ENCODE assay signal across 12 cellular contexts in genomic region chr17:55625516-55625915, GRCh38.
DNase-seq lines count a peak whose midpoint lies in the region; ATAC-seq and TF ChIP-seq lines count a peak whose summit lies in the region.
"Had no signal": no experiment of that assay in that cellular context is flagged by ENCODE, and none has a peak within 500 bp of the region (broad histone marks: within the 10 kb centered on the region; RNA-seq: fewer than 3 reads in every experiment).

No MANE protein-coding gene starts in this region.

- intact Hi-C loops in IMR-90 (cut with micrococcal nuclease), result no loop called here
- intact Hi-C loops in CD8-positive, alpha-beta T cell (cut with DNase I, micrococcal nuclease), result no loop called here
- intact Hi-C loops in dorsolateral prefrontal cortex (cut with DNase I), result no loop called here

- no peaks in the 10 kb centered on the region for H3K36me3 Mint-ChIP-seq in CD8-positive, alpha-beta T cell

- H3K27me3 ChIP-seq in DOHH2 (ENCODE audit: control insufficient read depth, low read length) (no peaks in the 10 kb centered on the region), IMR-90 (ENCODE audit: control insufficient read depth, insufficient read depth, low read length) (peaks cover 2% of the 10 kb centered on the region; the same call in 1 of the 2 replicates), dorsolateral prefrontal cortex (peaks cover 0 to 33% (median 0%) of the 10 kb centered on the region in 45 donors)
- no peaks in the 10 kb centered on the region for H3K27me3 ChIP-seq in CD8-positive, alpha-beta T cell (ENCODE audit: insufficient read depth, low read length)
- H3K27me3 ChIP-seq: BLaER1, uterus had no signal

- H3K9me3 Mint-ChIP-seq in CD8-positive, alpha-beta T cell, result no peaks in the 10 kb centered on the region

- no peak overlapping the region for H3K23ac ChIP-seq in IMR-90 (ENCODE audit: low read depth, low read length)

- no peak overlapping the region for H2BK20ac ChIP-seq in IMR-90 (ENCODE audit: low read depth, low read length)

- peak; percentile 57 for ATAC-seq in HG02759 (IDR thresholded peaks at IDR 0.05; ENCODE audit: unreplicated experiment)
- peak; percentile 48 for ATAC-seq in IMR-90 (ENCODE audit: low read depth)
- no peak for ATAC-seq in CD8-positive, alpha-beta T cell

- peaks cover 9% of the 10 kb centered on the region for H3K27me3 Mint-ChIP-seq in CD8-positive, alpha-beta T cell (ENCODE audit: low read depth)

- TF ChIP-seq POLR2A in IMR-90 (IDR thresholded peaks at IDR 0.05; ENCODE audit: low read depth, low read length), result no peak

- H3F3A ChIP-seq in DOHH2 (ENCODE audit: control insufficient read depth, insufficient read depth), result no peaks in the 10 kb centered on the region

- H3K9ac ChIP-seq in IMR-90 (ENCODE audit: low read depth, low read length), result no peak overlapping the region; the same call in 1 of the 2 replicates
- H3K9ac ChIP-seq: BLaER1, SK-N-SH had no signal

- H2BK120ac ChIP-seq in IMR-90 (ENCODE audit: low read depth, low read length), result no peak overlapping the region

- TF ChIP-seq CTCF in DOHH2 (IDR thresholded peaks at IDR 0.05; ENCODE audit: low read depth, low read length, poor library complexity, severe bottlenecking) (no peak), IMR-90 (conservative IDR thresholded peaks at IDR 0.05; ENCODE audit: low read depth, low read length) (no peak), dorsolateral prefrontal cortex (IDR thresholded peaks at IDR 0.05 in 54 of 56, conservative IDR thresholded peaks at IDR 0.05 in 2 of 56; ENCODE audit: low read depth in 1 of 56, partially characterized antibody in 56 of 56) (no peak)
- no peak for TF ChIP-seq CTCF in CD8-positive, alpha-beta T cell (IDR thresholded peaks at IDR 0.05)

- H4K5ac ChIP-seq in IMR-90 (ENCODE audit: low read depth, low read length), result no peak overlapping the region; the same call in 1 of the 2 replicates

- no peak overlapping the region for H4K91ac ChIP-seq in IMR-90 (ENCODE audit: insufficient read depth, low read depth, low read length)

- no peaks in the 10 kb centered on the region for H3K9me3 ChIP-seq in DOHH2 (ENCODE audit: control insufficient read depth, insufficient read depth, low read length)
- no peaks in the 10 kb centered on the region for H3K9me3 ChIP-seq in IMR-90 (ENCODE audit: control insufficient read depth, insufficient read depth, low read length)
- no peaks in the 10 kb centered on the region for H3K9me3 ChIP-seq in CD8-positive, alpha-beta T cell (ENCODE audit: low read length)
- H3K9me3 ChIP-seq: SK-N-SH, uterus had no signal

- no peak overlapping the region for H3K4me3 ChIP-seq in DOHH2 (ENCODE audit: low read length)
- no peak overlapping the region for H3K4me3 ChIP-seq in IMR-90 (ENCODE audit: insufficient read depth, low read depth, low read length)
- no peak overlapping the region for H3K4me3 ChIP-seq in CD8-positive, alpha-beta T cell (ENCODE audit: low read depth, low read length)
- H3K4me3 ChIP-seq in dorsolateral prefrontal cortex, result no peak overlapping the region
- H3K4me3 ChIP-seq: BLaER1, uterus had no signal

- H3K79me2 ChIP-seq in DOHH2 (ENCODE audit: control insufficient read depth, low read length), result no peaks in the 10 kb centered on the region

- no peak overlapping the region for H3K14ac ChIP-seq in IMR-90 (replicated peaks; ENCODE audit: low read depth, low read length)

- no peak for TF ChIP-seq RAD21 in IMR-90 (IDR thresholded peaks at IDR 0.05; ENCODE audit: low read length)

- peak overlapping the region; percentile 26; the same call in 1 of the 2 replicates for H3K18ac ChIP-seq in IMR-90 (ENCODE audit: low read depth, low read length)

- no peaks in the 10 kb centered on the region for H3K9me1 ChIP-seq in IMR-90 (ENCODE audit: insufficient read depth, low read length)

- dilution Hi-C loops in IMR-90 (cut with HindIII; ENCODE audit: low sequenced_read_pairs, unreplicated experiment), result no loop called here

- H3K27ac ChIP-seq in DOHH2 (ENCODE audit: low read depth, low read length) (no peak overlapping the region), IMR-90 (ENCODE audit: insufficient read depth, low read length) (no peak overlapping the region), dorsolateral prefrontal cortex (no peak overlapping the region)
- no peak overlapping the region for H3K27ac ChIP-seq in CD8-positive, alpha-beta T cell (ENCODE audit: low read depth, low read length)
- H3K27ac ChIP-seq: BLaER1 had no signal

- H2BK5ac ChIP-seq in IMR-90 (ENCODE audit: low read depth, low read length, poor library complexity, severe bottlenecking), result no peak overlapping the region

- POLR2A ChIA-PET in IMR-90 (lab: Charles Lee; ENCODE audit: unreplicated experiment), result no interaction called here
- POLR2A ChIA-PET in CD8-positive, alpha-beta T cell (lab: Charles Lee), result no interaction called here

- no peak overlapping the region for H2AK9ac ChIP-seq in IMR-90 (replicated peaks; ENCODE audit: low read depth, low read length, poor library complexity)

- BruUV-seq in IMR-90 (replicated peaks; lab: Mats Ljungman, UMichigan), result no TSS peak

- CTCF ChIA-PET in IMR-90 (lab: Yijun Ruan, JAX), result no interaction called here
- CTCF ChIA-PET in CD8-positive, alpha-beta T cell (lab: Charles Lee), result interaction anchor here (1.0 kb wide), 1 partner anchor 24 kb away, joined by 3 read pairs; no protein-coding TSS in a partner anchor

- H3K4ac ChIP-seq in IMR-90 (ENCODE audit: low read depth, low read length), result no peak overlapping the region

- DNase-seq in GM19240 (ENCODE audit: insufficient read length, low spot score) (peak; percentile 26), IMR-90 (no peak), D341Med (ENCODE audit: low spot score) (no peak), dorsolateral prefrontal cortex (no peak), hippocampal formation (lab: John Stamatoyannopoulos, UW) (no peak)
- no peak for DNase-seq in CD8-positive, alpha-beta T cell
- DNase-seq: NCI-H524 treated with DMSO at 0.1 percent for 48 hours, SK-N-SH, uterus had no signal

- H3K4me1 Mint-ChIP-seq in CD8-positive, alpha-beta T cell (ENCODE audit: low read depth), result no peaks in the 10 kb centered on the region

- no peak overlapping the region for H3K27ac Mint-ChIP-seq in CD8-positive, alpha-beta T cell

- no peaks in the 10 kb centered on the region for H3K9me2 ChIP-seq in DOHH2 (replicated peaks; ENCODE audit: control insufficient read depth, low read length)
- H3K9me2 ChIP-seq: SK-N-SH had no signal

- H3K36me3 ChIP-seq in DOHH2 (ENCODE audit: control insufficient read depth, low read length), result no peaks in the 10 kb centered on the region
- H3K36me3 ChIP-seq in IMR-90 (ENCODE audit: control insufficient read depth, insufficient read depth, low read length), result no peaks in the 10 kb centered on the region
- H3K36me3 ChIP-seq in CD8-positive, alpha-beta T cell (ENCODE audit: insufficient read depth, low read length), result no peaks in the 10 kb centered on the region
- H3K36me3 ChIP-seq: BLaER1, uterus had no signal

- H3K4me1 ChIP-seq in DOHH2 (ENCODE audit: control insufficient read depth, low read length), result peaks cover 15% of the 10 kb centered on the region
- peaks cover 5% of the 10 kb centered on the region; the same call in 1 of the 2 replicates for H3K4me1 ChIP-seq in IMR-90 (ENCODE audit: control insufficient read depth, insufficient read depth, low read length)
- no peaks in the 10 kb centered on the region for H3K4me1 ChIP-seq in CD8-positive, alpha-beta T cell (ENCODE audit: insufficient read depth, low read length)
- H3K4me1 ChIP-seq: uterus had no signal

- no peak overlapping the region for H4K8ac ChIP-seq in IMR-90 (ENCODE audit: low read depth in 2 of 2, low read length in 2 of 2)

- no peak overlapping the region for H3K56ac ChIP-seq in IMR-90 (ENCODE audit: extremely low read depth, insufficient read depth, low read length)

- H3K4me2 ChIP-seq in DOHH2 (ENCODE audit: low read length), result peak overlapping the region; percentile 32
- peak overlapping the region; percentile 40; the same call in 1 of the 2 replicates for H3K4me2 ChIP-seq in IMR-90 (ENCODE audit: low read depth, low read length)
- H3K4me2 ChIP-seq: SK-N-SH had no signal

- in situ Hi-C loops in IMR-90 (cut with MboI; ENCODE audit: low sequenced_read_pairs), result no loop called here

- H2AK5ac ChIP-seq in IMR-90 (ENCODE audit: low read depth, low read length), result no peak overlapping the region

- no peak overlapping the region for H2AFZ ChIP-seq in IMR-90 (replicated peaks; ENCODE audit: low read length, poor library complexity)

- no peaks in the 10 kb centered on the region for H3K79me1 ChIP-seq in IMR-90 (ENCODE audit: low read depth in 1 of 2, low read length in 2 of 2)

- H3K4me3 Mint-ChIP-seq in CD8-positive, alpha-beta T cell, result no peak overlapping the region

- H4K20me1 ChIP-seq in DOHH2 (ENCODE audit: control insufficient read depth, insufficient read depth, low read depth, low read length) (no peaks in the 10 kb centered on the region), IMR-90 (ENCODE audit: insufficient read depth, low read length) (no peaks in the 10 kb centered on the region)
- H4K20me1 ChIP-seq: BLaER1 had no signal

- no peak overlapping the region for H2BK15ac ChIP-seq in IMR-90 (ENCODE audit: low read depth, low read length)

TF ChIP-seq in IMR-90, 13 proteins besides CTCF, POLR2A, EP300 and RAD21:
- TF ChIP-seq RFX5 (IDR thresholded peaks at IDR 0.05; ENCODE audit: low read depth, low read length), result no peak
- no peak for TF ChIP-seq BHLHE40 (IDR thresholded peaks at IDR 0.05; ENCODE audit: low read depth, low read length)
- no peak for TF ChIP-seq MAFK (IDR thresholded peaks at IDR 0.05; ENCODE audit: low read depth, low read length)
- no peak for TF ChIP-seq MAZ (IDR thresholded peaks at IDR 0.05; ENCODE audit: borderline replicate concordance, low read depth, low read length)
- TF ChIP-seq CHD1 (IDR thresholded peaks at IDR 0.05; ENCODE audit: low read depth, low read length), result no peak
- no peak for TF ChIP-seq ELK1 (IDR thresholded peaks at IDR 0.05; ENCODE audit: borderline replicate concordance, low read depth, low read length)
